ENCODE assay signal across 8 cellular contexts in the genomic region with DNA sequence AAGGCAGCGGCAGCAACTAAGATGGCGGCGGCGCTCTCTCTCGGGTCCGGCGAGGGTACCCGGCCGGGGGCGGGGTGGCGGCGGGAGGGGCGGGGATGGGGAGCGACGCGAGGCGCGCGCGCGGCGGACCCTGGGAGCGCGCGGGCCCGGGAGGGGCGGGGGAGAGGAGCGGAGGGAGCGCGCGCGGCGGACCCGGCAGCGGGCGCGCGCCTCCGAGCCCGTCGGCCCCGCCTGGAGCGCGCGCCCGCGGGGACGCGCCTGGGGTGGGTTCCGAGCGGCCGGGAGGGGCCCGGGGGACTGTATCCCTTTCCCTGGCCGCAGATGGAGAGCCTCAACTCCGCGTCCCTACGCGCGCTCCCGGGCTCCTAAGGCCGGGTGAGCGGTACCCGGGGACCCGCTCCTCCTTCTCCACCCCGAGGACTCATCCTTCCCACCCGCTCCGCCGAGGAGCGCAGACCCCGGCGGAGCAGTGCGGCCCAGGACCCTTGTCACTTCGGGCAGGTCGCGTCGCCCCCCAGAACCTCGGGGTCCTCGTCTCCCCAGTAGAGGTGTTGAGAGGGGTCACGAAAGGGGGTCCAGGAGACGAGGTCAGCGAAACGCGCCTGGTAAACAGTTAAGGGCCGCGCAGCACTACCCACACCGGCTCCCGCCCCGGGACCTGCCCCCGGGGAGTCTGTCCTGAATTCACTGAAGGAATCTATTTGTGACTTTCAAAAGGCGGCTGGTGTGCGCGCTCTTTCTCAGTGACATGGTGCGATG. TPM values are rescaled to one million over a fixed set of nuclear protein-coding genes. Genes with fewer than 3 reads are reported as not detected.
DNase-seq lines count a peak whose midpoint lies in the region; ATAC-seq and TF ChIP-seq lines count a peak whose summit lies in the region.

A gene (minus strand): TSS at position 23 of the 759 bp plus-strand sequence. CDS start 232 bp downstream, outside the sequence.

- no peaks in the 10 kb centered on the region for H3K4me1 ChIP-seq in BE2C

- H3K4me1 Mint-ChIP-seq in activated T-helper 17 cell treated with anti-CD3 and anti-CD28 coated beads, Interleukin-2, amount 50 U/mL, for 72 hours: peaks cover 20% of the 10 kb centered on the region
- H3K4me1 Mint-ChIP-seq in naive thymus-derived CD8-positive, alpha-beta T cell: peaks cover 13 to 61% (median 48%) of the 10 kb centered on the region in 4 donors
- H3K4me1 Mint-ChIP-seq in stimulated activated memory B cell treated with anti-CD40 and anti-IgM and Interleukin-4, amounts not matched to agents 10 μg/mL and 1 μg/mL and 100 μg/mL, for 72 hours: peaks cover 33% of the 10 kb centered on the region

- no peaks in the 10 kb centered on the region for H3K9me3 ChIP-seq in BE2C

- POLR2A ChIA-PET in naive thymus-derived CD8-positive, alpha-beta T cell (lab: Charles Lee): interaction anchor here (0.6 to 1.0 kb wide), 3 partner anchors 91 to 172 kb away, joined by 3 read pairs; a partner anchor contains a TSS

- no peaks in the 10 kb centered on the region for H3K27me3 Mint-ChIP-seq in activated T-helper 17 cell treated with anti-CD3 and anti-CD28 coated beads, Interleukin-2, amount 50 U/mL, for 72 hours
- no peaks in the 10 kb centered on the region for H3K27me3 Mint-ChIP-seq in naive thymus-derived CD8-positive, alpha-beta T cell
- H3K27me3 Mint-ChIP-seq in stimulated activated memory B cell treated with anti-CD40 and anti-IgM and Interleukin-4, amounts not matched to agents 10 μg/mL and 1 μg/mL and 100 μg/mL, for 72 hours: no peaks in the 10 kb centered on the region

- TF ChIP-seq CTCF in BE2C (IDR thresholded peaks at IDR 0.05; ENCODE audit: low read depth, low read length) (no peak), fibroblast of mammary gland (conservative IDR thresholded peaks at IDR 0.05; ENCODE audit: control insufficient read depth, insufficient read depth, low read depth, low read length) (no peak)

- peak; percentile 63 for ATAC-seq in GM19452 (IDR thresholded peaks at IDR 0.05; ENCODE audit: unreplicated experiment)
- peak; percentile 72 for ATAC-seq in activated T-helper 17 cell treated with anti-CD3 and anti-CD28 coated beads, Interleukin-2, amount 50 U/mL, for 72 hours (replicated peaks)
- ATAC-seq in naive thymus-derived CD8-positive, alpha-beta T cell: peak; percentile 75
- peak; percentile 89 for ATAC-seq in stimulated activated memory B cell treated with anti-CD40 and anti-IgM and Interleukin-4, amounts not matched to agents 10 μg/mL and 1 μg/mL and 100 μg/mL, for 72 hours

- no peaks in the 10 kb centered on the region for H3K9me3 Mint-ChIP-seq in activated T-helper 17 cell treated with anti-CD3 and anti-CD28 coated beads, Interleukin-2, amount 50 U/mL, for 72 hours
- H3K9me3 Mint-ChIP-seq in naive thymus-derived CD8-positive, alpha-beta T cell: no peaks in the 10 kb centered on the region
- H3K9me3 Mint-ChIP-seq in stimulated activated memory B cell treated with anti-CD40 and anti-IgM and Interleukin-4, amounts not matched to agents 10 μg/mL and 1 μg/mL and 100 μg/mL, for 72 hours: no peaks in the 10 kb centered on the region

- peak within 1 kb of the TSS; percentile 94 for H3K4me3 Mint-ChIP-seq in activated T-helper 17 cell treated with anti-CD3 and anti-CD28 coated beads, Interleukin-2, amount 50 U/mL, for 72 hours
- peak within 1 kb of the TSS; percentile 85 to 97 (median 93) for H3K4me3 Mint-ChIP-seq in naive thymus-derived CD8-positive, alpha-beta T cell
- peak within 1 kb of the TSS; percentile 89 for H3K4me3 Mint-ChIP-seq in stimulated activated memory B cell treated with anti-CD40 and anti-IgM and Interleukin-4, amounts not matched to agents 10 μg/mL and 1 μg/mL and 100 μg/mL, for 72 hours

- peak within 1 kb of the TSS; percentile 87 for H3K27ac Mint-ChIP-seq in activated T-helper 17 cell treated with anti-CD3 and anti-CD28 coated beads, Interleukin-2, amount 50 U/mL, for 72 hours
- peak within 1 kb of the TSS; percentile 82 to 97 (median 93) for H3K27ac Mint-ChIP-seq in naive thymus-derived CD8-positive, alpha-beta T cell
- H3K27ac Mint-ChIP-seq in stimulated activated memory B cell treated with anti-CD40 and anti-IgM and Interleukin-4, amounts not matched to agents 10 μg/mL and 1 μg/mL and 100 μg/mL, for 72 hours: peak within 1 kb of the TSS; percentile 66

- peaks cover 15% of the 10 kb centered on the region for H3K36me3 Mint-ChIP-seq in activated T-helper 17 cell treated with anti-CD3 and anti-CD28 coated beads, Interleukin-2, amount 50 U/mL, for 72 hours (ENCODE audit: low read depth)
- H3K36me3 Mint-ChIP-seq in naive thymus-derived CD8-positive, alpha-beta T cell: no peaks in the 10 kb centered on the region
- no peaks in the 10 kb centered on the region for H3K36me3 Mint-ChIP-seq in stimulated activated memory B cell treated with anti-CD40 and anti-IgM and Interleukin-4, amounts not matched to agents 10 μg/mL and 1 μg/mL and 100 μg/mL, for 72 hours

- H3K4me3 ChIP-seq in BE2C (ENCODE audit: low read depth, low read length) (peak within 1 kb of the TSS; percentile 80), fibroblast of mammary gland (ENCODE audit: control insufficient read depth, low read depth, low read length) (peak within 1 kb of the TSS; percentile 83)

- DNase-seq in BE2C (peak; percentile 88), HuH-7.5 (ENCODE audit: low spot score) (peak; percentile 93), RPMI7951 (ENCODE audit: low read depth) (peak; percentile 84), fibroblast of mammary gland (ENCODE audit: low read depth) (peak; percentile 75)
- DNase-seq in naive thymus-derived CD8-positive, alpha-beta T cell: peak; percentile 74 to 94 (median 84)

- no peaks in the 10 kb centered on the region for H3K27me3 ChIP-seq in BE2C

- no peaks in the 10 kb centered on the region for H3K36me3 ChIP-seq in BE2C

RNA-seq across cellular contexts. Expression of the gene that starts here (rescaled TPM):
- 97.0 TPM for polyA plus RNA-seq in BE2C (2012; ENCODE audit: insufficient read depth, insufficient read length, low read depth)
- total RNA-seq in RPMI7951 (2014; rRNA removed; shearing (Covaris generic)): 48.3 and 53.6 TPM in 2 replicates
- 10 to 100 TPM; 41.7 to 55.5 TPM for total RNA-seq in activated T-helper 17 cell treated with anti-CD3 and anti-CD28 coated beads, Interleukin-2, amount 50 U/mL, for 72 hours
- 10 to 100 TPM; 62.9 to 63.1 TPM for total RNA-seq in naive thymus-derived CD8-positive, alpha-beta T cell
- polyA plus RNA-seq in naive thymus-derived CD8-positive, alpha-beta T cell: 10 to 100 TPM; 10.7 to 32.3 (median 12.9) TPM

Comparison
In these comparisons a context has a peak if more than half of its experiments do, and no peak if none do; other contexts are left out.
1. Peak in every context shown above with its lines: DNase-seq, ATAC-seq and H3K4me3 ChIP-seq.